16 cellular contexts compared by ENCODE assay signal in the genomic region with DNA sequence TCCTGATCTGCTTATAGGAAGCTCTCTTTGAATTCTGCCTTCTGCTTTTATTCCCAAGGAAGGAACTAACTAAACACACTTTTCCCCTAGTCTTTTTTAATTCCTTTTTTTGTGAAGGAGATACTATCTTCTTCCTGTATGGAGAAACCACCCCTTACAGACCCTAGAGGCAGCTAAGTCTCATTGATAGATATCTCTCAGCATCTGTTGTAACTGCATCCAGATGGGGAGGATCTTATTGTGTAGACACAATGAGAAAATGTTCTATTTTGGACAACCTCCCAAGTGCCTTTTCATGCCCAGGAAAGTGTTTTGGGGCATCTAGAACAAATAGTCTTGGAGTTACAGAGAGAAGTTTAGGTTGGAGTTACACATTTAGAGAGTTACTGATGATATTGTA.
DNase-seq lines count a peak whose midpoint lies in the region; ATAC-seq and TF ChIP-seq lines count a peak whose summit lies in the region.
"Had no signal": no experiment of that assay in that cellular context is flagged by ENCODE, and none has a peak within 500 bp of the region (broad histone marks: within the 10 kb centered on the region; RNA-seq: fewer than 3 reads in every experiment).

No MANE protein-coding gene starts in this region.

- CTCF ChIA-PET in OCI-LY7 (lab: Charles Lee; ENCODE audit: unreplicated experiment) = interaction anchor here (0.7 to 1.7 kb wide), 4 partner anchors 20 to 63 kb away, joined by 3 to 5 read pairs (median 4); no protein-coding TSS in a partner anchor

- no peak overlapping the region for H2AFZ ChIP-seq in OCI-LY7 (ENCODE audit: low read length)

- H3K27ac ChIP-seq in OCI-LY7 (ENCODE audit: low read depth, low read length, poor library complexity, severe bottlenecking) = peak overlapping the region; percentile 96

- no peaks in the 10 kb centered on the region for H3K27me3 ChIP-seq in HAP-1 (ENCODE audit: low read depth)

- H3K4me1 ChIP-seq in OCI-LY7 (ENCODE audit: insufficient read depth, low read length, poor library complexity, severe bottlenecking) (peaks cover 77% of the 10 kb centered on the region), HAP-1 (peaks cover 17% of the 10 kb centered on the region)

- H3K36me3 Mint-ChIP-seq in stimulated activated memory B cell treated with anti-CD40 and anti-IgM and Interleukin-4, amounts not matched to agents 10 μg/mL and 1 μg/mL and 100 μg/mL, for 72 hours = no peaks in the 10 kb centered on the region

- H3K27me3 Mint-ChIP-seq in stimulated activated memory B cell treated with anti-CD40 and anti-IgM and Interleukin-4, amounts not matched to agents 10 μg/mL and 1 μg/mL and 100 μg/mL, for 72 hours = no peaks in the 10 kb centered on the region
- H3K27me3 Mint-ChIP-seq: activated naive CD8-positive, alpha-beta T cell treated with anti-CD3 and anti-CD28 coated beads, Interleukin-2, amount 10 ng/mL, durations not matched to agents 7 days and 5 days had no signal

- H3K4me3 ChIP-seq in OCI-LY7 (ENCODE audit: low read depth, low read length, poor library complexity, severe bottlenecking) = peak overlapping the region; percentile 55
- no peak overlapping the region for H3K4me3 ChIP-seq in HAP-1
- H3K4me3 ChIP-seq: psoas muscle had no signal

- H3K9me3 Mint-ChIP-seq in stimulated activated memory B cell treated with anti-CD40 and anti-IgM and Interleukin-4, amounts not matched to agents 10 μg/mL and 1 μg/mL and 100 μg/mL, for 72 hours = no peaks in the 10 kb centered on the region

- peaks cover 28% of the 10 kb centered on the region for H3K4me1 Mint-ChIP-seq in stimulated activated memory B cell treated with anti-CD40 and anti-IgM and Interleukin-4, amounts not matched to agents 10 μg/mL and 1 μg/mL and 100 μg/mL, for 72 hours

- H3K27ac Mint-ChIP-seq in stimulated activated memory B cell treated with anti-CD40 and anti-IgM and Interleukin-4, amounts not matched to agents 10 μg/mL and 1 μg/mL and 100 μg/mL, for 72 hours = peak overlapping the region; percentile 5
- H3K27ac Mint-ChIP-seq: activated naive CD8-positive, alpha-beta T cell treated with anti-CD3 and anti-CD28 coated beads, Interleukin-2, amount 10 ng/mL, durations not matched to agents 7 days and 5 days had no signal

- H3K79me2 ChIP-seq in OCI-LY7 (ENCODE audit: insufficient read depth, low read depth, low read length) = peaks cover 57% of the 10 kb centered on the region; the same call in 1 of the 2 replicates

- no peaks in the 10 kb centered on the region for H3K9me2 ChIP-seq in OCI-LY7 (ENCODE audit: insufficient read depth, low read length)

- H3K36me3 ChIP-seq in OCI-LY7 (ENCODE audit: insufficient read depth, low read length) (0 out of 2 replicates have a peak, but pooled peaks cover 4% of the 10 kb centered on the region), HAP-1 (replicated peaks) (no peaks in the 10 kb centered on the region)

- peak; percentile 9 for DNase-seq in NCI-H82 (lab: John Stamatoyannopoulos, UW)
- no peak for DNase-seq in NCI-H82 treated with DMSO at 0.1 percent for 48 hours (lab: John Stamatoyannopoulos, UW; ENCODE audit: unreplicated experiment)
- no peak for DNase-seq in OCI-LY7 (ENCODE audit: low spot score)
- peak; percentile 21 for DNase-seq in epidermal melanocyte (ENCODE audit: insufficient read length, low spot score)
- DNase-seq in HAP-1 (ENCODE audit: low spot score in 2 of 2) = no peak
- no peak for DNase-seq in D341Med (ENCODE audit: low spot score)
- no peak for DNase-seq in ureter (ENCODE audit: low spot score)
- DNase-seq: 8988T; activated CD8-positive, alpha-beta memory T cell treated with anti-CD3 and anti-CD28 coated beads, Interleukin-2, amount 50 U/mL, for 4 hours; activated naive CD8-positive, alpha-beta T cell treated with anti-CD3 and anti-CD28 coated beads, Interleukin-2, amount 10 ng/mL, durations not matched to agents 7 days and 5 days; central memory CD4-positive, alpha-beta T cell; NCI-H345; psoas muscle; stimulated activated CD4-positive, alpha-beta T cell treated with anti-CD3 and anti-CD28 coated beads, Interleukin-15, amount 100 ng/mL, for 24 hours; trophoblast cell had no signal

- H3K4me3 Mint-ChIP-seq in stimulated activated memory B cell treated with anti-CD40 and anti-IgM and Interleukin-4, amounts not matched to agents 10 μg/mL and 1 μg/mL and 100 μg/mL, for 72 hours = no peak overlapping the region
- H3K4me3 Mint-ChIP-seq: activated naive CD8-positive, alpha-beta T cell treated with anti-CD3 and anti-CD28 coated beads, Interleukin-2, amount 10 ng/mL, durations not matched to agents 7 days and 5 days had no signal

- POLR2A ChIA-PET in OCI-LY7 (lab: Charles Lee) = interaction anchor here (1.0 to 4.0 kb wide), 8 partner anchors 8 to 62 kb away, joined by 3 to 39 read pairs (median 12); partner anchors contain the start of gene AFF1

- no TSS peak for BruUV-seq in OCI-LY7 (replicated peaks; lab: Mats Ljungman, UMichigan)

- in situ Hi-C loops in HAP-1 (cut with MboI; ENCODE audit: low sequenced_read_pairs) = no loop called here

- no peaks in the 10 kb centered on the region; the same call in 1 of the 2 replicates for H3K9me3 ChIP-seq in OCI-LY7 (ENCODE audit: low read length)
- H3K9me3 ChIP-seq in HAP-1 = no peaks in the 10 kb centered on the region
- H3K9me3 ChIP-seq: psoas muscle had no signal

- intact Hi-C loops in OCI-LY7 (cut with micrococcal nuclease; ENCODE audit: unreplicated experiment) = loop anchor here (2.0 kb wide), 1 partner anchor 64 kb away; the partner anchor contains the start of gene AFF1

- H4K20me1 ChIP-seq in OCI-LY7 (ENCODE audit: insufficient read depth, low read length) = no peaks in the 10 kb centered on the region

- H3K4me2 ChIP-seq in OCI-LY7 (ENCODE audit: low read length) = peak overlapping the region; percentile 80

- TF ChIP-seq CTCF in OCI-LY7 (conservative IDR thresholded peaks at IDR 0.05; ENCODE audit: low read length) = no peak

- no peak for ATAC-seq in stimulated activated memory B cell treated with anti-CD40 and anti-IgM and Interleukin-4, amounts not matched to agents 10 μg/mL and 1 μg/mL and 100 μg/mL, for 72 hours
- ATAC-seq: psoas muscle had no signal

Comparison
In these comparisons a context has a peak if more than half of its experiments do, and no peak if none do; other contexts are left out.
1. DNase-seq: peak in NCI-H82 (single experiment) and epidermal melanocyte (single experiment); none in NCI-H82 treated with DMSO at 0.1 percent for 48 hours (single experiment), OCI-LY7 (single experiment), HAP-1 (0 of 2), D341Med (single experiment) and ureter (single experiment).